Comparison of ENCODE assay signal across 32 cellular contexts in genomic region chr6:90319979-90320667, GRCh38. TPM values are rescaled to one million over a fixed set of nuclear protein-coding genes. Genes with fewer than 3 reads are reported as not detected.
DNase-seq lines count a peak whose midpoint lies in the region; ATAC-seq and TF ChIP-seq lines count a peak whose summit lies in the region.
"Had no signal": no experiment of that assay in that cellular context is flagged by ENCODE, and none has a peak within 500 bp of the region (broad histone marks: within the 10 kb centered on the region; RNA-seq: fewer than 3 reads in every experiment).

No MANE protein-coding gene starts in this region.

- H3K27ac ChIP-seq in DOHH2 (ENCODE audit: low read depth, low read length) (peak overlapping the region; percentile 99), neural progenitor cell (no peak overlapping the region), heart left ventricle (no peak overlapping the region)
- H3K27ac ChIP-seq: BLaER1, brain microvascular endothelial cell, dorsolateral prefrontal cortex, gastroesophageal sphincter, KMS-11, right lobe of liver, RWPE1, suprapubic skin, upper lobe of right lung had no signal

- peaks cover 2 to 9% of the 10 kb centered on the region in 2 donors for H3K36me3 Mint-ChIP-seq in activated T-cell treated with anti-CD3 and anti-CD28 coated beads, Interleukin-2, amount 50 U/mL, for 72 hours (ENCODE audit: insufficient read depth in 2 of 2)
- H3K36me3 Mint-ChIP-seq in neural progenitor cell, result no peaks in the 10 kb centered on the region
- H3K36me3 Mint-ChIP-seq: immature natural killer cell had no signal

- peak; percentile 30 for DNase-seq in activated T-cell treated with anti-CD3 and anti-CD28 coated beads for 24 hours (ENCODE audit: low read depth)
- no peak for DNase-seq in activated T-cell treated with anti-CD3 and anti-CD28 coated beads, Interleukin-2, amount 50 U/mL, for 48 hours
- DNase-seq in activated T-cell treated with anti-CD3 and anti-CD28 coated beads, Interleukin-2, amount 50 U/mL, for 72 hours, result peak in 1 of 2 donors; percentile 35
- no peak for DNase-seq in neural progenitor cell (ENCODE audit: low spot score)
- no peak for DNase-seq in NCI-H2171 treated with DMSO at 0.1 percent for 48 hours (lab: John Stamatoyannopoulos, UW)
- no peak for DNase-seq in heart left ventricle
- DNase-seq in SKM-1 (lab: John Stamatoyannopoulos, UW; ENCODE audit: unreplicated experiment), result no peak
- DNase-seq: activated CD8-positive, alpha-beta memory T cell treated with anti-CD3 and anti-CD28 coated beads for 24 hours; amniotic stem cell; brain microvascular endothelial cell; COR-L47; DMS79; dorsolateral prefrontal cortex; GF-D8; hypothalamus; immature natural killer cell; mesenchymal stem cell; MM.1S; NCI-H1417; NCI-H2081; NCI-H446; NCI-H774; right lobe of liver; upper lobe of right lung had no signal

- H3K4me3 Mint-ChIP-seq in activated T-cell treated with anti-CD3 and anti-CD28 coated beads, Interleukin-2, amount 50 U/mL, for 72 hours, result peak overlapping the region; percentile 38 to 48
- no peak overlapping the region for H3K4me3 Mint-ChIP-seq in neural progenitor cell
- H3K4me3 Mint-ChIP-seq: immature natural killer cell had no signal

- peak overlapping the region; percentile 10 for H3K27ac Mint-ChIP-seq in activated T-cell treated with anti-CD3 and anti-CD28 coated beads, Interleukin-2, amount 50 U/mL, for 72 hours
- no peak overlapping the region for H3K27ac Mint-ChIP-seq in neural progenitor cell
- H3K27ac Mint-ChIP-seq: immature natural killer cell, progenitor cell of endocrine pancreas had no signal

- H3K4me2 ChIP-seq in DOHH2 (ENCODE audit: low read length) (peak overlapping the region; percentile 50), neural progenitor cell (no peak overlapping the region)
- H3K4me2 ChIP-seq: BLaER1, KMS-11 had no signal

- no peaks in the 10 kb centered on the region for H3K9me3 Mint-ChIP-seq in activated T-cell treated with anti-CD3 and anti-CD28 coated beads, Interleukin-2, amount 50 U/mL, for 72 hours
- H3K9me3 Mint-ChIP-seq in neural progenitor cell, result no peaks in the 10 kb centered on the region
- H3K9me3 Mint-ChIP-seq: immature natural killer cell had no signal

- H3K27me3 ChIP-seq in DOHH2 (ENCODE audit: control insufficient read depth, low read length) (no peaks in the 10 kb centered on the region), neural progenitor cell (no peaks in the 10 kb centered on the region), heart left ventricle (no peaks in the 10 kb centered on the region)
- H3K27me3 ChIP-seq: BLaER1, brain microvascular endothelial cell, dorsolateral prefrontal cortex, gastroesophageal sphincter, right lobe of liver, suprapubic skin, upper lobe of right lung had no signal

- peaks cover 66% of the 10 kb centered on the region for H3K4me1 Mint-ChIP-seq in activated T-cell treated with anti-CD3 and anti-CD28 coated beads, Interleukin-2, amount 50 U/mL, for 72 hours (ENCODE audit: low read depth)
- H3K4me1 Mint-ChIP-seq in neural progenitor cell, result peaks cover 9% of the 10 kb centered on the region
- H3K4me1 Mint-ChIP-seq: immature natural killer cell had no signal

- intact Hi-C loops in heart left ventricle (cut with DNase I), result no loop called here

- H3K4me3 ChIP-seq in DOHH2 (ENCODE audit: low read length) (peak overlapping the region; percentile 19), neural progenitor cell (no peak overlapping the region), heart left ventricle (no peak overlapping the region)
- H3K4me3 ChIP-seq: BLaER1, dorsolateral prefrontal cortex, gastroesophageal sphincter, right lobe of liver, suprapubic skin, upper lobe of right lung had no signal

- TF ChIP-seq CTCF in DOHH2 (IDR thresholded peaks at IDR 0.05; ENCODE audit: low read depth, low read length, poor library complexity, severe bottlenecking) (no peak), neural progenitor cell (IDR thresholded peaks at IDR 0.05) (no peak), heart left ventricle (IDR thresholded peaks at IDR 0.05) (no peak)

- no peak for TF ChIP-seq POLR2A in heart left ventricle (IDR thresholded peaks at IDR 0.05)

- H3F3A ChIP-seq in DOHH2 (ENCODE audit: control insufficient read depth, insufficient read depth), result peaks cover 22% of the 10 kb centered on the region
- no peaks in the 10 kb centered on the region for H3F3A ChIP-seq in neural progenitor cell (ENCODE audit: low read depth)

- WGBS in heart left ventricle, 4 donors, result 78 to 89% (median 84%) methylated on average over 6 of the region's 6 CpGs

- H3K9me2 ChIP-seq in DOHH2 (replicated peaks; ENCODE audit: control insufficient read depth, low read length), result no peaks in the 10 kb centered on the region

- ATAC-seq in activated T-cell treated with anti-CD3 and anti-CD28 coated beads, Interleukin-2, amount 50 U/mL, for 72 hours (replicated peaks in 1 of 2), result peak; percentile 78 to 83
- no peak for ATAC-seq in heart left ventricle
- ATAC-seq: gastroesophageal sphincter, left lobe of liver, right lobe of liver, upper lobe of right lung had no signal

- H3K79me2 ChIP-seq in DOHH2 (ENCODE audit: control insufficient read depth, low read length) (peaks cover 66% of the 10 kb centered on the region), neural progenitor cell (ENCODE audit: low read depth) (no peaks in the 10 kb centered on the region)

- H3K9ac ChIP-seq in neural progenitor cell, result no peak overlapping the region
- H3K9ac ChIP-seq: BLaER1, KMS-11 had no signal

- H3K36me3 ChIP-seq in DOHH2 (ENCODE audit: control insufficient read depth, low read length) (peaks cover 89% of the 10 kb centered on the region), neural progenitor cell (no peaks in the 10 kb centered on the region), heart left ventricle (no peaks in the 10 kb centered on the region)
- H3K36me3 ChIP-seq: BLaER1, brain microvascular endothelial cell, gastroesophageal sphincter, right lobe of liver, suprapubic skin, upper lobe of right lung had no signal

- H2AFZ ChIP-seq in neural progenitor cell (replicated peaks), result peak overlapping the region; percentile 31

- no peaks in the 10 kb centered on the region for H4K20me1 ChIP-seq in DOHH2 (ENCODE audit: control insufficient read depth, insufficient read depth, low read depth, low read length)
- H4K20me1 ChIP-seq in neural progenitor cell (ENCODE audit: low read depth), result no peaks in the 10 kb centered on the region
- H4K20me1 ChIP-seq: BLaER1 had no signal

- H3K27me3 Mint-ChIP-seq in activated T-cell treated with anti-CD3 and anti-CD28 coated beads, Interleukin-2, amount 50 U/mL, for 72 hours (ENCODE audit: low read depth), result no peaks in the 10 kb centered on the region
- H3K27me3 Mint-ChIP-seq in neural progenitor cell (ENCODE audit: insufficient read depth, low read depth), result no peaks in the 10 kb centered on the region
- H3K27me3 Mint-ChIP-seq: progenitor cell of endocrine pancreas had no signal

- H3K9me3 ChIP-seq in DOHH2 (ENCODE audit: control insufficient read depth, insufficient read depth, low read length), result no peaks in the 10 kb centered on the region
- no peaks in the 10 kb centered on the region for H3K9me3 ChIP-seq in neural progenitor cell (ENCODE audit: low read depth)
- no peaks in the 10 kb centered on the region for H3K9me3 ChIP-seq in heart left ventricle
- H3K9me3 ChIP-seq: BLaER1, gastroesophageal sphincter, right lobe of liver, suprapubic skin, upper lobe of right lung had no signal

- H3K4me1 ChIP-seq in DOHH2 (ENCODE audit: control insufficient read depth, low read length), result peaks cover 74% of the 10 kb centered on the region
- H3K4me1 ChIP-seq in neural progenitor cell, result no peaks in the 10 kb centered on the region
- no peaks in the 10 kb centered on the region for H3K4me1 ChIP-seq in heart left ventricle
- H3K4me1 ChIP-seq: gastroesophageal sphincter, right lobe of liver, suprapubic skin, upper lobe of right lung had no signal

RNA-seq across cellular contexts. Expression of gene BACH2, which starts 23.5 kb away (rescaled TPM):
- total RNA-seq in activated T-cell treated with anti-CD3 and anti-CD28 coated beads, Interleukin-2, amount 50 U/mL, for 72 hours, result 100 to 1,000 TPM; 101 to 111 TPM
- total RNA-seq in neural progenitor cell (ENCODE audit: low replicate concordance), result 3.9 and 5.3 TPM in 2 replicates
- 1 to 10 TPM in 8 of 9 donors, under 1 TPM in 1; 0.76 to 8.4 (median 4.0) TPM for total RNA-seq in heart left ventricle
- polyA plus RNA-seq in heart left ventricle, result under 1 TPM; 0.23 to 0.24 TPM

Comparison
In these comparisons a context has a peak if more than half of its experiments do, and no peak if none do; other contexts are left out.
1. ATAC-seq: peak in activated T-cell treated with anti-CD3 and anti-CD28 coated beads, Interleukin-2, amount 50 U/mL, for 72 hours (2 of 2); none in heart left ventricle (0 of 4).
2. RNA of gene BACH2, which starts 23.5 kb away (total RNA-seq): 101 to 111 TPM in activated T-cell treated with anti-CD3 and anti-CD28 coated beads, Interleukin-2, amount 50 U/mL, for 72 hours; 0.76 to 8.4 TPM in heart left ventricle and 3.9 to 5.3 TPM in neural progenitor cell; every median in the first group is over 10 times any median in the second.